Comparison of ENCODE assay signal across 15 cellular contexts in the genomic region with DNA sequence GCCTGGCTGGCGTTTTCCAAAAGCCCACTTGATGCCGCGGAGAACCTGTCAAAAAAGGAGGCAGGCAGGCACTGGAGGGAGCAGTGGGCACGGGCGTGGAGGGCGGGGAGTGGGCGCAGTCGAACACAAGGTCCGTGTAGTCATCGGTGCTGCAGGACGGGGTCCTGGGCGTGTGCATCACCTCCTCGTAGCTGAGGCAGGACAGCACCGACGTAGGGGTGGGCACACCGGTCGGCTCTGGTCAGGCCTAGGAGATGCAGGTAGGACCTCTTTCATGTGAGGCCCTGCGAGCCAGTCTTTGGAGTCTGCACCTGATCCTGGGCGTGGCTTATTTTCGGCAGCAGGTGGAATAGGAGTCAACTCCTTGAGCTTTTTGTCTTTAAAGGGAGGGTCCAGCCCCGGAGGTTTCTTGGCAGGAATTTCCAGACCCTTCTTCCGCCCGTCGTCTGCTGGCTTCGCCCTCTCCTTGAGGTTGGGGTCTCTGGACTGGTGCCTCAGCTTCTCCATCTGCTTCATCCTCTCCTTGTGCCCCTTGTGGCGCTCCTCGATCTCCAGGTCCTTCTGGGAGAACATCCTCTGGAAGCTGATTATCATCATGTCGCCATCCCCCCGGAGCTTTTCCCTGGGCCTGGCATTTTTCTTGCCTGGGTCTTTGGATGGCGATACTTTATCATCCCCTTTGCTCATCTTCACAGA.
A peak's percentile ranks its signal among the peaks of the same experiment; 100 is the strongest.
DNase-seq lines count a peak whose midpoint lies in the region; FAIRE-seq and TF ChIP-seq lines count a peak whose summit lies in the region.
"Had no signal": no experiment of that assay in that cellular context is flagged by ENCODE, and none has a peak within 500 bp of the region (broad histone marks: within the 10 kb centered on the region; RNA-seq: fewer than 3 reads in every experiment).

No MANE protein-coding gene starts in this region.

- FAIRE-seq in kidney (lab: Jason Lieb, UNC), result no peak
- peak; percentile 23 for FAIRE-seq in urothelium cell line (lab: Jason Lieb, UNC)
- FAIRE-seq: A549, GM12878, GM18507 had no signal

- no peak overlapping the region for H3K4me3 Mint-ChIP-seq in chondrocyte (ENCODE audit: unreplicated experiment)
- H3K4me3 Mint-ChIP-seq: CD4-positive, alpha-beta memory T cell had no signal

- H3K9me3 ChIP-seq in kidney (ENCODE audit: control insufficient read depth in 1 of 2, low read length in 2 of 2), result no peaks in the 10 kb centered on the region
- no peaks in the 10 kb centered on the region for H3K9me3 ChIP-seq in effector memory CD4-positive, alpha-beta T cell (ENCODE audit: control insufficient read depth, low read length)
- H3K9me3 ChIP-seq: BE2C had no signal

- no peak overlapping the region for H3K27ac Mint-ChIP-seq in chondrocyte (ENCODE audit: unreplicated experiment)
- H3K27ac Mint-ChIP-seq: CD4-positive, alpha-beta memory T cell had no signal

- TF ChIP-seq CTCF in chondrocyte (IDR thresholded peaks at IDR 0.05), result no peak
- TF ChIP-seq CTCF in kidney (IDR thresholded peaks at IDR 0.05; ENCODE audit: borderline replicate concordance, extremely low read depth, insufficient read depth), result no peak

- H3K36me3 Mint-ChIP-seq in chondrocyte (ENCODE audit: low read depth), result no peaks in the 10 kb centered on the region
- H3K36me3 Mint-ChIP-seq: CD4-positive, alpha-beta memory T cell had no signal

- H3K27ac ChIP-seq in kidney (ENCODE audit: low read depth in 2 of 2, low read length in 2 of 2), result no peak overlapping the region
- no peak overlapping the region for H3K27ac ChIP-seq in effector memory CD4-positive, alpha-beta T cell (ENCODE audit: insufficient read depth, low read length, poor library complexity, severe bottlenecking)
- H3K27ac ChIP-seq: A549, C4-2B, GM23248 had no signal

- peaks cover 10% of the 10 kb centered on the region for H3K9me3 Mint-ChIP-seq in chondrocyte (ENCODE audit: low read depth)

- H3K9ac ChIP-seq in kidney (ENCODE audit: low read length in 2 of 2), result no peak overlapping the region
- H3K9ac ChIP-seq: GM23248 had no signal

- DNase-seq in chondrocyte (ENCODE audit: low spot score), result peak; percentile 84
- peak; percentile 46 for DNase-seq in kidney
- DNase-seq in posterior vena cava (ENCODE audit: low spot score), result peak; percentile 61
- no peak for DNase-seq in urothelium cell line (ENCODE audit: low spot score)
- no peak for DNase-seq in NCI-H510A (lab: John Stamatoyannopoulos, UW)
- DNase-seq in effector memory CD4-positive, alpha-beta T cell, result no peak
- DNase-seq: BE2C; CD4-positive, alpha-beta memory T cell; DMS79; GM23248; H7 had no signal

- H3K4me3 ChIP-seq in kidney (ENCODE audit: low read length in 2 of 2), result no peak overlapping the region
- H3K4me3 ChIP-seq in effector memory CD4-positive, alpha-beta T cell (ENCODE audit: insufficient read depth, low read depth, low read length, poor library complexity, severe bottlenecking), result no peak overlapping the region
- H3K4me3 ChIP-seq: A549, GM12878, GM23248 had no signal

- no peaks in the 10 kb centered on the region for H3K36me3 ChIP-seq in kidney (ENCODE audit: control insufficient read depth in 1 of 2, insufficient read depth in 2 of 2, low read length in 2 of 2)
- H3K36me3 ChIP-seq in effector memory CD4-positive, alpha-beta T cell (ENCODE audit: control insufficient read depth, insufficient read depth, low read length), result no peaks in the 10 kb centered on the region
- H3K36me3 ChIP-seq: BE2C had no signal

- H3K4me1 ChIP-seq in kidney (ENCODE audit: control insufficient read depth in 1 of 2, insufficient read depth in 1 of 2, low read depth in 1 of 2, low read length in 2 of 2), result no peaks in the 10 kb centered on the region
- H3K4me1 ChIP-seq in effector memory CD4-positive, alpha-beta T cell (ENCODE audit: control insufficient read depth, insufficient read depth, low read length, poor library complexity, severe bottlenecking), result no peaks in the 10 kb centered on the region
- H3K4me1 ChIP-seq: A549, BE2C had no signal

- no peaks in the 10 kb centered on the region for H3K27me3 ChIP-seq in effector memory CD4-positive, alpha-beta T cell (replicated peaks; ENCODE audit: control insufficient read depth, insufficient read depth, low read length, poor library complexity, severe bottlenecking)
- H3K27me3 ChIP-seq: BE2C had no signal

- H3K4me1 Mint-ChIP-seq in chondrocyte (ENCODE audit: low read depth), result no peaks in the 10 kb centered on the region
- H3K4me1 Mint-ChIP-seq: CD4-positive, alpha-beta memory T cell had no signal

- no peaks in the 10 kb centered on the region for H3K27me3 Mint-ChIP-seq in chondrocyte (ENCODE audit: low read depth)
- H3K27me3 Mint-ChIP-seq: CD4-positive, alpha-beta memory T cell had no signal

- intact Hi-C loops in kidney (cut with DNase I) (no loop called here), posterior vena cava (cut with DNase I) (no loop called here)

Comparison
In these comparisons a context has a peak if more than half of its experiments do, and no peak if none do; other contexts are left out.
1. DNase-seq: peak in chondrocyte (single experiment), kidney (single experiment) and posterior vena cava (single experiment); none in urothelium cell line (single experiment), NCI-H510A (single experiment) and effector memory CD4-positive, alpha-beta T cell (0 of 3).